In the genomic region with DNA sequence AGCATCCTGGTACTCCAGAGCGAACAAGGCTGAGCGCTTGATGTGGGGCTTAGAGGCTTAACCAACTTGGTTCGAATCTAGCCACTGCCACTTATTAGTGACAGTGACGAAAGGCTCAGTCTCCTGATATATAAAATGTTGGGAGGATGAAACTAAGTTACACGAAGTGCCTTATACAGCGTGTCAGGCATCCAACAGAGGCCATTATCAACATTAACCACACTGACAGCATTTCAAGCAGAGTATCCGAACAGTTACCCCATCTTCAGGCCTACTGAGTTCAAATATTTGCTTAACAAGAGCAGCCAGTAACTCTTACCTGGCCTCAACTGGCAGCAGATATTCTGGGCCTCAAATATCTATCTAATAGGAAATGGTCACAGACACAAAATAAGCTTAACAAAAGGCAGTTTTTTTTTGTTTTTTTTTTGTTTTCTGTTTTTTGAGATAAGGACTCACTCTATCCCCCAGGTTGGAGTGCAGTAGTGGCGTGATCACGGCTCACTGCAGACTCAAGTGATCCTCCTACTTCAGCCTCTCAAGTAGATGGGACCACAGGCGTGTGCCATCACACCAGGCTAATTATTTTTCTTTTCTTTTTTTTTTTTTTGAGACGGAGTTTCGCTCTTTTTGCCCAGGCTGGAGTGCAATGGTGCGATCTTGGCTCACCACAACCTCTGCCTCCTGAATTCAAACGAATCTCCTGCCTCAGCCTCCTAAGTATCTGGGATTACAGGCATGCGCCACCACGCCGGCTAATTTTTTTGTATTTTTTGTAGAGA, we compare ENCODE assay signal across 1 cellular context.
TF ChIP-seq lines count a peak whose summit lies in the region.

No MANE protein-coding gene starts in this region.

TF ChIP-seq in HepG2, 621 proteins besides CTCF, POLR2A, EP300 and RAD21 (continued from another document and continues in another):
- TF ChIP-seq, protein P1, sequence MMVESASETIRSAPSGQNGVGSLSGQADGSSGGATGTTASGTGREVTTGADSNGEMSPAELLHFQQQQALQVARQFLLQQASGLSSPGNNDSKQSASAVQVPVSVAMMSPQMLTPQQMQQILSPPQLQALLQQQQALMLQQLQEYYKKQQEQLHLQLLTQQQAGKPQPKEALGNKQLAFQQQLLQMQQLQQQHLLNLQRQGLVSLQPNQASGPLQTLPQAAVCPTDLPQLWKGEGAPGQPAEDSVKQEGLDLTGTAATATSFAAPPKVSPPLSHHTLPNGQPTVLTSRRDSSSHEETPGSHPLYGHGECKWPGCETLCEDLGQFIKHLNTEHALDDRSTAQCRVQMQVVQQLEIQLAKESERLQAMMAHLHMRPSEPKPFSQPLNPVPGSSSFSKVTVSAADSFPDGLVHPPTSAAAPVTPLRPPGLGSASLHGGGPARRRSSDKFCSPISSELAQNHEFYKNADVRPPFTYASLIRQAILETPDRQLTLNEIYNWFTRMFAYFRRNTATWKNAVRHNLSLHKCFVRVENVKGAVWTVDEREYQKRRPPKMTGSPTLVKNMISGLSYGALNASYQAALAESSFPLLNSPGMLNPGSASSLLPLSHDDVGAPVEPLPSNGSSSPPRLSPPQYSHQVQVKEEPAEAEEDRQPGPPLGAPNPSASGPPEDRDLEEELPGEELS (CRISPR knock-in tag; IDR thresholded peaks at IDR 0.05) = peak; percentile 62
- TF ChIP-seq ZMYM3 (CRISPR knock-in tag; IDR thresholded peaks at IDR 0.05) = no peak
- TF ChIP-seq, protein P2, sequence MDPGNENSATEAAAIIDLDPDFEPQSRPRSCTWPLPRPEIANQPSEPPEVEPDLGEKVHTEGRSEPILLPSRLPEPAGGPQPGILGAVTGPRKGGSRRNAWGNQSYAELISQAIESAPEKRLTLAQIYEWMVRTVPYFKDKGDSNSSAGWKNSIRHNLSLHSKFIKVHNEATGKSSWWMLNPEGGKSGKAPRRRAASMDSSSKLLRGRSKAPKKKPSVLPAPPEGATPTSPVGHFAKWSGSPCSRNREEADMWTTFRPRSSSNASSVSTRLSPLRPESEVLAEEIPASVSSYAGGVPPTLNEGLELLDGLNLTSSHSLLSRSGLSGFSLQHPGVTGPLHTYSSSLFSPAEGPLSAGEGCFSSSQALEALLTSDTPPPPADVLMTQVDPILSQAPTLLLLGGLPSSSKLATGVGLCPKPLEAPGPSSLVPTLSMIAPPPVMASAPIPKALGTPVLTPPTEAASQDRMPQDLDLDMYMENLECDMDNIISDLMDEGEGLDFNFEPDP (CRISPR knock-in tag; conservative IDR thresholded peaks at IDR 0.05) = no peak
- TF ChIP-seq RARA (CRISPR knock-in tag; IDR thresholded peaks at IDR 0.05) = peak; percentile 36; the same call in 1 of the 2 replicates
- TF ChIP-seq ZNF143 (CRISPR knock-in tag; IDR thresholded peaks at IDR 0.05) = no peak
- no peak for TF ChIP-seq SETDB1 (CRISPR knock-in tag; IDR thresholded peaks at IDR 0.05; ENCODE audit: borderline replicate concordance)
- no peak for TF ChIP-seq KMT2B (CRISPR knock-in tag; IDR thresholded peaks at IDR 0.05)
- TF ChIP-seq, protein P3, sequence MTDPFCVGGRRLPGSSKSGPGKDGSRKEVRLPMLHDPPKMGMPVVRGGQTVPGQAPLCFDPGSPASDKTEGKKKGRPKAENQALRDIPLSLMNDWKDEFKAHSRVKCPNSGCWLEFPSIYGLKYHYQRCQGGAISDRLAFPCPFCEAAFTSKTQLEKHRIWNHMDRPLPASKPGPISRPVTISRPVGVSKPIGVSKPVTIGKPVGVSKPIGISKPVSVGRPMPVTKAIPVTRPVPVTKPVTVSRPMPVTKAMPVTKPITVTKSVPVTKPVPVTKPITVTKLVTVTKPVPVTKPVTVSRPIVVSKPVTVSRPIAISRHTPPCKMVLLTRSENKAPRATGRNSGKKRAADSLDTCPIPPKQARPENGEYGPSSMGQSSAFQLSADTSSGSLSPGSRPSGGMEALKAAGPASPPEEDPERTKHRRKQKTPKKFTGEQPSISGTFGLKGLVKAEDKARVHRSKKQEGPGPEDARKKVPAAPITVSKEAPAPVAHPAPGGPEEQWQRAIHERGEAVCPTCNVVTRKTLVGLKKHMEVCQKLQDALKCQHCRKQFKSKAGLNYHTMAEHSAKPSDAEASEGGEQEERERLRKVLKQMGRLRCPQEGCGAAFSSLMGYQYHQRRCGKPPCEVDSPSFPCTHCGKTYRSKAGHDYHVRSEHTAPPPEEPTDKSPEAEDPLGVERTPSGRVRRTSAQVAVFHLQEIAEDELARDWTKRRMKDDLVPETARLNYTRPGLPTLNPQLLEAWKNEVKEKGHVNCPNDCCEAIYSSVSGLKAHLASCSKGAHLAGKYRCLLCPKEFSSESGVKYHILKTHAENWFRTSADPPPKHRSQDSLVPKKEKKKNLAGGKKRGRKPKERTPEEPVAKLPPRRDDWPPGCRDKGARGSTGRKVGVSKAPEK (CRISPR knock-in tag; IDR thresholded peaks at IDR 0.05; ENCODE audit: borderline replicate concordance) = no peak
- TF ChIP-seq JUND (CRISPR knock-in tag; IDR thresholded peaks at IDR 0.05) = no peak
- peak; percentile 40; the same call in 1 of the 2 replicates for TF ChIP-seq PITX1 (CRISPR knock-in tag; IDR thresholded peaks at IDR 0.05)
- TF ChIP-seq, protein P4, sequence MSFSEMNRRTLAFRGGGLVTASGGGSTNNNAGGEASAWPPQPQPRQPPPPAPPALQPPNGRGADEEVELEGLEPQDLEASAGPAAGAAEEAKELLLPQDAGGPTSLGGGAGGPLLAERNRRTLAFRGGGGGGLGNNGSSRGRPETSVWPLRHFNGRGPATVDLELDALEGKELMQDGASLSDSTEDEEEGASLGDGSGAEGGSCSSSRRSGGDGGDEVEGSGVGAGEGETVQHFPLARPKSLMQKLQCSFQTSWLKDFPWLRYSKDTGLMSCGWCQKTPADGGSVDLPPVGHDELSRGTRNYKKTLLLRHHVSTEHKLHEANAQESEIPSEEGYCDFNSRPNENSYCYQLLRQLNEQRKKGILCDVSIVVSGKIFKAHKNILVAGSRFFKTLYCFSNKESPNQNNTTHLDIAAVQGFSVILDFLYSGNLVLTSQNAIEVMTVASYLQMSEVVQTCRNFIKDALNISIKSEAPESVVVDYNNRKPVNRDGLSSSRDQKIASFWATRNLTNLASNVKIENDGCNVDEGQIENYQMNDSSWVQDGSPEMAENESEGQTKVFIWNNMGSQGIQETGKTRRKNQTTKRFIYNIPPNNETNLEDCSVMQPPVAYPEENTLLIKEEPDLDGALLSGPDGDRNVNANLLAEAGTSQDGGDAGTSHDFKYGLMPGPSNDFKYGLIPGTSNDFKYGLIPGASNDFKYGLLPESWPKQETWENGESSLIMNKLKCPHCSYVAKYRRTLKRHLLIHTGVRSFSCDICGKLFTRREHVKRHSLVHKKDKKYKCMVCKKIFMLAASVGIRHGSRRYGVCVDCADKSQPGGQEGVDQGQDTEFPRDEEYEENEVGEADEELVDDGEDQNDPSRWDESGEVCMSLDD (CRISPR knock-in tag; IDR thresholded peaks at IDR 0.05; ENCODE audit: borderline replicate concordance) = 0 out of 2 replicates have a peak, but pooled peaks have one; percentile 56
- no peak for TF ChIP-seq ZNF234 (CRISPR knock-in tag; conservative IDR thresholded peaks at IDR 0.05)
- TF ChIP-seq SIX4 (CRISPR knock-in tag; IDR thresholded peaks at IDR 0.05) = no peak
- TF ChIP-seq ZNF329 (CRISPR knock-in tag; IDR thresholded peaks at IDR 0.05; ENCODE audit: low read depth) = no peak
- TF ChIP-seq KDM6A (CRISPR knock-in tag; IDR thresholded peaks at IDR 0.05; ENCODE audit: low read depth) = 0 out of 2 replicates have a peak, but pooled peaks have one; percentile 34
- no peak for TF ChIP-seq ARNT (IDR thresholded peaks at IDR 0.05)
- TF ChIP-seq ZNF432 (CRISPR knock-in tag; IDR thresholded peaks at IDR 0.05; ENCODE audit: borderline replicate concordance) = no peak
- TF ChIP-seq, protein P5, sequence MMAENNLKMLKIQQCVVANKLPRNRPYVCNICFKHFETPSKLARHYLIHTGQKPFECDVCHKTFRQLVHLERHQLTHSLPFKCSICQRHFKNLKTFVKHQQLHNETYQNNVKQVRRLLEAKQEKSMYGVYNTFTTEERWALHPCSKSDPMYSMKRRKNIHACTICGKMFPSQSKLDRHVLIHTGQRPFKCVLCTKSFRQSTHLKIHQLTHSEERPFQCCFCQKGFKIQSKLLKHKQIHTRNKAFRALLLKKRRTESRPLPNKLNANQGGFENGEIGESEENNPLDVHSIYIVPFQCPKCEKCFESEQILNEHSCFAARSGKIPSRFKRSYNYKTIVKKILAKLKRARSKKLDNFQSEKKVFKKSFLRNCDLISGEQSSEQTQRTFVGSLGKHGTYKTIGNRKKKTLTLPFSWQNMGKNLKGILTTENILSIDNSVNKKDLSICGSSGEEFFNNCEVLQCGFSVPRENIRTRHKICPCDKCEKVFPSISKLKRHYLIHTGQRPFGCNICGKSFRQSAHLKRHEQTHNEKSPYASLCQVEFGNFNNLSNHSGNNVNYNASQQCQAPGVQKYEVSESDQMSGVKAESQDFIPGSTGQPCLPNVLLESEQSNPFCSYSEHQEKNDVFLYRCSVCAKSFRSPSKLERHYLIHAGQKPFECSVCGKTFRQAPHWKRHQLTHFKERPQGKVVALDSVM (CRISPR knock-in tag; IDR thresholded peaks at IDR 0.05) = peak; percentile 87
- TF ChIP-seq ZNF747 (CRISPR knock-in tag; IDR thresholded peaks at IDR 0.05; ENCODE audit: borderline replicate concordance) = no peak
- TF ChIP-seq ZNF720 (CRISPR knock-in tag; IDR thresholded peaks at IDR 0.05) = no peak
- TF ChIP-seq, protein P6, sequence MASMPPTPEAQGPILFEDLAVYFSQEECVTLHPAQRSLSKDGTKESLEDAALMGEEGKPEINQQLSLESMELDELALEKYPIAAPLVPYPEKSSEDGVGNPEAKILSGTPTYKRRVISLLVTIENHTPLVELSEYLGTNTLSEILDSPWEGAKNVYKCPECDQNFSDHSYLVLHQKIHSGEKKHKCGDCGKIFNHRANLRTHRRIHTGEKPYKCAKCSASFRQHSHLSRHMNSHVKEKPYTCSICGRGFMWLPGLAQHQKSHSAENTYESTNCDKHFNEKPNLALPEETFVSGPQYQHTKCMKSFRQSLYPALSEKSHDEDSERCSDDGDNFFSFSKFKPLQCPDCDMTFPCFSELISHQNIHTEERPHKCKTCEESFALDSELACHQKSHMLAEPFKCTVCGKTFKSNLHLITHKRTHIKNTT (CRISPR knock-in tag; IDR thresholded peaks at IDR 0.05) = no peak
- TF ChIP-seq, protein P7, sequence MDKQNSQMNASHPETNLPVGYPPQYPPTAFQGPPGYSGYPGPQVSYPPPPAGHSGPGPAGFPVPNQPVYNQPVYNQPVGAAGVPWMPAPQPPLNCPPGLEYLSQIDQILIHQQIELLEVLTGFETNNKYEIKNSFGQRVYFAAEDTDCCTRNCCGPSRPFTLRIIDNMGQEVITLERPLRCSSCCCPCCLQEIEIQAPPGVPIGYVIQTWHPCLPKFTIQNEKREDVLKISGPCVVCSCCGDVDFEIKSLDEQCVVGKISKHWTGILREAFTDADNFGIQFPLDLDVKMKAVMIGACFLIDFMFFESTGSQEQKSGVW (CRISPR knock-in tag; IDR thresholded peaks at IDR 0.05; ENCODE audit: borderline replicate concordance) = no peak
- no peak for TF ChIP-seq MAFK (conservative IDR thresholded peaks at IDR 0.05 in 1 of 2, IDR thresholded peaks at IDR 0.05 in 1 of 2; ENCODE audit: low read length in 2 of 2)
- no peak for TF ChIP-seq GLI4 (CRISPR knock-in tag; IDR thresholded peaks at IDR 0.05; ENCODE audit: borderline replicate concordance)
- TF ChIP-seq NCOA1 (CRISPR knock-in tag; IDR thresholded peaks at IDR 0.05) = no peak
- TF ChIP-seq DR1 (CRISPR knock-in tag; IDR thresholded peaks at IDR 0.05) = no peak
- TF ChIP-seq ZNF768 (CRISPR knock-in tag; IDR thresholded peaks at IDR 0.05) = no peak
- no peak for TF ChIP-seq ZNF335 (CRISPR knock-in tag; IDR thresholded peaks at IDR 0.05)
- no peak for TF ChIP-seq ZNF547 (CRISPR knock-in tag; IDR thresholded peaks at IDR 0.05)
- TF ChIP-seq, protein P8, sequence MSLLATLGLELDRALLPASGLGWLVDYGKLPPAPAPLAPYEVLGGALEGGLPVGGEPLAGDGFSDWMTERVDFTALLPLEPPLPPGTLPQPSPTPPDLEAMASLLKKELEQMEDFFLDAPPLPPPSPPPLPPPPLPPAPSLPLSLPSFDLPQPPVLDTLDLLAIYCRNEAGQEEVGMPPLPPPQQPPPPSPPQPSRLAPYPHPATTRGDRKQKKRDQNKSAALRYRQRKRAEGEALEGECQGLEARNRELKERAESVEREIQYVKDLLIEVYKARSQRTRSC (CRISPR knock-in tag; IDR thresholded peaks at IDR 0.05; ENCODE audit: low read depth) = no peak
- TF ChIP-seq, protein P9, sequence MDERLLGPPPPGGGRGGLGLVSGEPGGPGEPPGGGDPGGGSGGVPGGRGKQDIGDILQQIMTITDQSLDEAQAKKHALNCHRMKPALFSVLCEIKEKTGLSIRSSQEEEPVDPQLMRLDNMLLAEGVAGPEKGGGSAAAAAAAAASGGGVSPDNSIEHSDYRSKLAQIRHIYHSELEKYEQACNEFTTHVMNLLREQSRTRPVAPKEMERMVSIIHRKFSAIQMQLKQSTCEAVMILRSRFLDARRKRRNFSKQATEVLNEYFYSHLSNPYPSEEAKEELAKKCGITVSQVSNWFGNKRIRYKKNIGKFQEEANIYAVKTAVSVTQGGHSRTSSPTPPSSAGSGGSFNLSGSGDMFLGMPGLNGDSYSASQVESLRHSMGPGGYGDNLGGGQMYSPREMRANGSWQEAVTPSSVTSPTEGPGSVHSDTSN (CRISPR knock-in tag; IDR thresholded peaks at IDR 0.05) = no peak
- TF ChIP-seq PAWR (CRISPR knock-in tag; IDR thresholded peaks at IDR 0.05; ENCODE audit: borderline replicate concordance) = no peak
- TF ChIP-seq HNF4A (CRISPR knock-in tag; IDR thresholded peaks at IDR 0.05) = 0 out of 2 replicates have a peak, but pooled peaks have one; percentile 30
- TF ChIP-seq MIER2 (CRISPR knock-in tag; IDR thresholded peaks at IDR 0.05) = no peak
- TF ChIP-seq MED1 (CRISPR knock-in tag; IDR thresholded peaks at IDR 0.05) = peak; percentile 81
- no peak for TF ChIP-seq ZFP36L1 (CRISPR knock-in tag; IDR thresholded peaks at IDR 0.05)
- TF ChIP-seq, protein P10, sequence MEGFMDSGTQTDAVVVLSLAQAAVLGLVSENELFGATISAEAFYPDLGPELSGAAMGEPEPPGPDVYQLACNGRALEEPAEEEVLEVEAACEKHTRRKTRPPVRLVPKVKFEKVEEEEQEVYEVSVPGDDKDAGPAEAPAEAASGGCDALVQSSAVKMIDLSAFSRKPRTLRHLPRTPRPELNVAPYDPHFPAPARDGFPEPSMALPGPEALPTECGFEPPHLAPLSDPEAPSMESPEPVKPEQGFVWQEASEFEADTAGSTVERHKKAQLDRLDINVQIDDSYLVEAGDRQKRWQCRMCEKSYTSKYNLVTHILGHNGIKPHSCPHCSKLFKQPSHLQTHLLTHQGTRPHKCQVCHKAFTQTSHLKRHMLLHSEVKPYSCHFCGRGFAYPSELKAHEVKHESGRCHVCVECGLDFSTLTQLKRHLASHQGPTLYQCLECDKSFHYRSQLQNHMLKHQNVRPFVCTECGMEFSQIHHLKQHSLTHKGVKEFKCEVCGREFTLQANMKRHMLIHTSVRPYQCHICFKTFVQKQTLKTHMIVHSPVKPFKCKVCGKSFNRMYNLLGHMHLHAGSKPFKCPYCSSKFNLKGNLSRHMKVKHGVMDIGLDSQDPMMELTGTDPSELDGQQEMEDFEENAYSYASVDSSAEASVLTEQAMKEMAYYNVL (CRISPR knock-in tag; IDR thresholded peaks at IDR 0.05; ENCODE audit: borderline replicate concordance) = no peak
- no peak for TF ChIP-seq ZNF562 (CRISPR knock-in tag; IDR thresholded peaks at IDR 0.05; ENCODE audit: borderline replicate concordance)
- peak; percentile 75 for TF ChIP-seq ISL2 (CRISPR knock-in tag; IDR thresholded peaks at IDR 0.05)
- TF ChIP-seq RBFOX2 (IDR thresholded peaks at IDR 0.05; ENCODE audit: low read depth, low read length) = peak; percentile 67
- no peak for TF ChIP-seq ZNF7 (CRISPR knock-in tag; IDR thresholded peaks at IDR 0.05)
- no peak for TF ChIP-seq MAFG (CRISPR knock-in tag; IDR thresholded peaks at IDR 0.05)
- TF ChIP-seq, protein P11, sequence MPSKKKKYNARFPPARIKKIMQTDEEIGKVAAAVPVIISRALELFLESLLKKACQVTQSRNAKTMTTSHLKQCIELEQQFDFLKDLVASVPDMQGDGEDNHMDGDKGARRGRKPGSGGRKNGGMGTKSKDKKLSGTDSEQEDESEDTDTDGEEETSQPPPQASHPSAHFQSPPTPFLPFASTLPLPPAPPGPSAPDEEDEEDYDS (CRISPR knock-in tag; IDR thresholded peaks at IDR 0.05) = 0 out of 2 replicates have a peak, but pooled peaks have one; percentile 39
- no peak for TF ChIP-seq NCOR1 (IDR thresholded peaks at IDR 0.05; ENCODE audit: borderline replicate concordance, low read length)
